27 cellular contexts compared by ENCODE assay signal in the genomic region with DNA sequence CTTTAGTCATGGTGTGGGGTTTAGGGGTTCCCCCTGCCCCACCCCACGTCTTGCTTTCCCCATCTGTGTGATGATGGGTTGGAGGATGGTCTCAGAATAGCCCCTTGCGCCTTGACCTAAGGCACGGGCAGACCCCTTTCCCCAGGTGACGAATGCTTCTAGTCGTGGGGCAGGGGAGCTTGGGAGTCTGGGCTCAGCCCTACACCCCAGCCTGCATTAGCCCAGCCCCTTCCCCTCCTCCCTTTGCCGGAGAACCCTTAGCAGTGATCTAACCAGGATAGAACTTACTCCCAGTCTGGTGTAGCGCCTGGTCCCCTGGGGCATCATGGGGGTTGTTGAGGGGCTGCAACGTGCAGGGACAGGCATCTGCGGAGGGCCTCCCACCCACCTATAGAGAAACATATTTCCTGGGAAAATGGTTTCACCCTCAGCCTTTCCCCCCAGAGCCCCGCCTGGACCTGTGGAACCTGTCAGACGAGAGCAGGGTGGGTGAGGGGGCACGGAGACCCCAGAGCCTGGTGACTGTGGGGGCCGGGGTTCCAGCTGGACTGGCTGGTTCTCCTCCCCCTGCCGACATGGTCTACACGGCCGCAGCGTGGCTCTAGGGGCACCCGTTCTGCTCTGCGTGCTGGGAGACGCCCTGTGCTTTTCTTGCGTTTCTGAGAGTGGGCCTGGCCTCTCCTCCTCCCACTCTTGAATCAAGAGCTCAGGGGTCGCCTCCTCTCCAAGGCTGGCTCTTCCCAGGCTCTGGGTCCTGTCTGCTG. TPM values are rescaled to one million over a fixed set of nuclear protein-coding genes. Genes with fewer than 3 reads are reported as not detected.
"Had no signal": no experiment of that assay in that cellular context is flagged by ENCODE, and none has a peak within 500 bp of the region (broad histone marks: within the 10 kb centered on the region; RNA-seq: fewer than 3 reads in every experiment).

No MANE protein-coding gene starts in this region.

- FAIRE-seq: endometrium, small intestine had no signal

- ATAC-seq: body of pancreas; right lobe of liver; stimulated activated memory B cell treated with anti-CD40 and anti-IgM and Interleukin-4, amounts not matched to agents 10 μg/mL and 1 μg/mL and 100 μg/mL, for 72 hours; WTC11 had no signal

- H3K36me3 ChIP-seq: ovary, prostate gland, right lobe of liver, stomach, transverse colon, vagina had no signal

- H3K27me3 ChIP-seq: ovary, vagina had no signal

- H3K9me3 ChIP-seq: body of pancreas, ovary, prostate gland, right lobe of liver, stomach, transverse colon, vagina had no signal

- DNase-seq: activated gamma-delta T cell treated with Interleukin-2 at 50 U/mL for 16 hours; activated T-cell treated with anti-CD3 and anti-CD28 coated beads, Interleukin-2, amount 50 U/mL, for 1 hour; anterior cingulate cortex; body of pancreas; caudate nucleus; effector CD4-positive, alpha-beta T cell; immature natural killer cell; mesenchymal stem cell; naive B cell; ovary; right lobe of liver; small intestine; stimulated activated CD4-positive, alpha-beta T cell treated with anti-CD3 and anti-CD28 coated beads, Interleukin-15, amount 100 ng/mL, for 24 hours; stomach; T1000; transverse colon had no signal

- H3K27ac Mint-ChIP-seq: activated naive CD4-positive, alpha-beta T cell treated with anti-CD3 and anti-CD28 coated beads, Interleukin-2, amount 50 U/mL, for 24 hours; dendritic cell treated with granulocyte-macrophage colony-stimulating factor and Interleukin-4, amounts not matched to agents 40 ng/mL and 50 ng/mL, for 4 days; immature natural killer cell; naive B cell; stimulated activated memory B cell treated with anti-CD40 and anti-IgM and Interleukin-4, amounts not matched to agents 10 μg/mL and 1 μg/mL and 100 μg/mL, for 72 hours; WTC11 had no signal

- H3K4me1 ChIP-seq: prostate gland had no signal

- H3K9me3 Mint-ChIP-seq: activated naive CD4-positive, alpha-beta T cell treated with anti-CD3 and anti-CD28 coated beads, Interleukin-2, amount 50 U/mL, for 24 hours; dendritic cell treated with granulocyte-macrophage colony-stimulating factor and Interleukin-4, amounts not matched to agents 40 ng/mL and 50 ng/mL, for 4 days; naive B cell; stimulated activated memory B cell treated with anti-CD40 and anti-IgM and Interleukin-4, amounts not matched to agents 10 μg/mL and 1 μg/mL and 100 μg/mL, for 72 hours; WTC11 had no signal

- H3K4me3 ChIP-seq: body of pancreas, ovary, prostate gland, right lobe of liver, stomach, transverse colon, vagina had no signal

- H3K4me3 Mint-ChIP-seq: activated naive CD4-positive, alpha-beta T cell treated with anti-CD3 and anti-CD28 coated beads, Interleukin-2, amount 50 U/mL, for 24 hours; dendritic cell treated with granulocyte-macrophage colony-stimulating factor and Interleukin-4, amounts not matched to agents 40 ng/mL and 50 ng/mL, for 4 days; immature natural killer cell; naive B cell; stimulated activated memory B cell treated with anti-CD40 and anti-IgM and Interleukin-4, amounts not matched to agents 10 μg/mL and 1 μg/mL and 100 μg/mL, for 72 hours; WTC11 had no signal

- H3K36me3 Mint-ChIP-seq: activated naive CD4-positive, alpha-beta T cell treated with anti-CD3 and anti-CD28 coated beads, Interleukin-2, amount 50 U/mL, for 24 hours; immature natural killer cell; naive B cell; stimulated activated memory B cell treated with anti-CD40 and anti-IgM and Interleukin-4, amounts not matched to agents 10 μg/mL and 1 μg/mL and 100 μg/mL, for 72 hours; WTC11 had no signal

- H3K27ac ChIP-seq: body of pancreas, ovary, prostate gland, right lobe of liver, transverse colon, vagina had no signal

RNA-seq across cellular contexts. Expression of gene SMTNL2, which starts 4.7 kb away (rescaled TPM):
- total RNA-seq: fibroblast of villous mesenchyme; T-helper 1 cell treated with Interleukin-12 subunit alpha and Interleukin-12 subunit beta and Interleukin-4 antibody, amounts not matched to agents 30 ng/mL and 1 ng/mL, for 36 hours had no signal
- polyA plus RNA-seq: immature natural killer cell had no signal

RNA-seq across cellular contexts. Expression of gene GGT6, which starts 28.7 kb away (rescaled TPM):
- total RNA-seq: fibroblast of villous mesenchyme; T-helper 1 cell treated with Interleukin-12 subunit alpha and Interleukin-12 subunit beta and Interleukin-4 antibody, amounts not matched to agents 30 ng/mL and 1 ng/mL, for 36 hours; temporal lobe had no signal
- polyA plus RNA-seq: immature natural killer cell had no signal

RNA-seq across cellular contexts. Expression of gene ALOX15, which starts 52.4 kb away (rescaled TPM):
- total RNA-seq: body of pancreas; epithelial cell of proximal tubule; fibroblast of villous mesenchyme; T-helper 1 cell treated with Interleukin-12 subunit alpha and Interleukin-12 subunit beta and Interleukin-4 antibody, amounts not matched to agents 30 ng/mL and 1 ng/mL, for 36 hours; vagina had no signal
- polyA plus RNA-seq: immature natural killer cell had no signal
